ENCODE assay signal across 36 cellular contexts in the genomic region with DNA sequence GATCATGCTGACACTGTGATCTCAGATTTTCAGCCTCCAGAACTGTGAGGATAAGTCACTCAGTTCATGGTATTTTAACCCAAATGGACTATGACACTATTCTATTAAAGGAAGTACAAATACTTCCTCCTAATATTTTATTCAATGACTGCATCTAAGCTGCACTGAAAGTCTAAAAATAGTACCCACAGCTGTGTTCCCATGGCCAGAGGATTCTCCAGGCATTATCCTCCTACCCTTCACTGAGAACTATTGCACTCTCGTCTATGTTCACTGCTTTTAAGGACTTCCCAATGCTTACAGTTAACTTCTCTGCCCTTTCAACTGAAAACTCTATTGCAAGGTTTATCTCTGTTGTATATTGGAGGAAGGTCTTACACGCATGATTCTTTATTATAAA. TPM values are rescaled to one million over a fixed set of nuclear protein-coding genes. Genes with fewer than 3 reads are reported as not detected.
"Had no signal": no experiment of that assay in that cellular context is flagged by ENCODE, and none has a peak within 500 bp of the region (broad histone marks: within the 10 kb centered on the region; RNA-seq: fewer than 3 reads in every experiment).

No MANE protein-coding gene starts in this region.

- DNase-seq: activated CD4-positive, alpha-beta memory T cell treated with anti-CD3 and anti-CD28 coated beads, Interleukin-2, amount 10 ng/mL, durations not matched to agents 7 days and 5 days; activated CD4-positive, alpha-beta T cell treated with anti-CD3 and anti-CD28 coated beads for 1 hour; activated CD4-positive, alpha-beta T cell treated with anti-CD3 and anti-CD28 coated beads for 48 hours; activated CD4-positive, CD25-positive, alpha-beta regulatory T cell; activated CD8-positive, alpha-beta memory T cell treated with anti-CD3 and anti-CD28 coated beads for 24 hours; activated CD8-positive, alpha-beta memory T cell treated with anti-CD3 and anti-CD28 coated beads, Interleukin-2, amount 10 ng/mL, durations not matched to agents 7 days and 5 days; activated CD8-positive, alpha-beta memory T cell treated with anti-CD3 and anti-CD28 coated beads, Interleukin-2, amount 50 U/mL, for 48 hours; activated effector memory CD4-positive, alpha-beta T cell treated with anti-CD3 and anti-CD28 coated beads, Interleukin-2, amount 50 U/mL, for 16 hours; activated naive CD4-positive, alpha-beta T cell; activated naive CD4-positive, alpha-beta T cell treated with anti-CD3 and anti-CD28 coated beads, Interleukin-2, amount 50 U/mL, for 16 hours; activated naive CD8-positive, alpha-beta T cell treated with anti-CD3 and anti-CD28 coated beads for 36 hours; activated T-cell treated with anti-CD3 and anti-CD28 coated beads, Interleukin-2, amount 50 U/mL, for 72 hours; amniotic stem cell; aorta; brain microvascular endothelial cell; NCI-H1092 treated with DMSO at 0.1 percent for 48 hours; NCI-H1417; NCI-H146; NCI-H187; NCI-H2029 treated with DMSO at 0.1 percent for 48 hours; NCI-H2107; NCI-H2171; NCI-H510A; NCI-H526; NCI-H748 treated with DMSO at 0.1 percent for 48 hours; NK-92 treated with Interleukin-12 subunit alpha and Interleukin-12 subunit beta, amount 100 ng/mL, for 24 hours; PC-3; Peyer's patch; RPMI8226; SW 1271; T-helper 1 cell; T-helper 2 cell; T1000; WERI-Rb-1 had no signal

- H3K9me3 ChIP-seq: Peyer's patch had no signal

- H3K4me1 ChIP-seq: Peyer's patch had no signal

- H3K27ac ChIP-seq: brain microvascular endothelial cell, Peyer's patch, WERI-Rb-1 had no signal

- H3K27me3 ChIP-seq: brain microvascular endothelial cell, Peyer's patch had no signal

- ATAC-seq: activated CD8-positive, alpha-beta memory T cell treated with anti-CD3 and anti-CD28 coated beads, Interleukin-2, amount 10 ng/mL, durations not matched to agents 7 days and 5 days; activated T-cell treated with anti-CD3 and anti-CD28 coated beads, Interleukin-2, amount 50 U/mL, for 72 hours; activated T-helper 17 cell treated with anti-CD3 and anti-CD28 coated beads, Interleukin-2, amount 50 U/mL, for 72 hours; K562; PC-3 had no signal

- H3K36me3 ChIP-seq: brain microvascular endothelial cell, Peyer's patch, WERI-Rb-1 had no signal

- H3K4me3 ChIP-seq: K562, Peyer's patch had no signal

RNA-seq across cellular contexts. Expression of gene LRATD1, which starts 15.2 kb away (rescaled TPM):
- total RNA-seq: activated CD4-positive, alpha-beta memory T cell treated with anti-CD3 and anti-CD28 coated beads, Interleukin-2, amount 10 ng/mL, durations not matched to agents 7 days and 5 days; activated CD8-positive, alpha-beta memory T cell treated with anti-CD3 and anti-CD28 coated beads, Interleukin-2, amount 10 ng/mL, durations not matched to agents 7 days and 5 days; activated naive CD8-positive, alpha-beta T cell treated with anti-CD3 and anti-CD28 coated beads for 36 hours; activated T-cell treated with anti-CD3 and anti-CD28 coated beads, Interleukin-2, amount 50 U/mL, for 72 hours; activated T-helper 17 cell treated with anti-CD3 and anti-CD28 coated beads, Interleukin-2, amount 50 U/mL, for 72 hours had no signal
